Comparison of ENCODE assay signal across 10 cellular contexts in genomic region chr13:24500977-24501376, GRCh38. TPM values are rescaled to one million over a fixed set of nuclear protein-coding genes. Genes with fewer than 3 reads are reported as not detected.
DNase-seq lines count a peak whose midpoint lies in the region; TF ChIP-seq lines count a peak whose summit lies in the region.
"Had no signal": no experiment of that assay in that cellular context is flagged by ENCODE, and none has a peak within 500 bp of the region (broad histone marks: within the 10 kb centered on the region; RNA-seq: fewer than 3 reads in every experiment).

No MANE protein-coding gene starts in this region.

- TF ChIP-seq CTCF in RWPE1 (conservative IDR thresholded peaks at IDR 0.05; ENCODE audit: low read depth), result no peak
- no peak for TF ChIP-seq CTCF in epithelial cell of esophagus (IDR thresholded peaks at IDR 0.05; ENCODE audit: insufficient read depth, low read depth, low read length, missing control alignments)
- no peak for TF ChIP-seq CTCF in smooth muscle cell (IDR thresholded peaks at IDR 0.05; ENCODE audit: borderline replicate concordance, insufficient read depth, poor library complexity, severe bottlenecking)

- in situ Hi-C loops in GM23248 (cut with MboI), result no loop called here

- POLR2A ChIA-PET in RWPE1 (lab: Yijun Ruan, JAX; ENCODE audit: low non-redundant PET), result no interaction called here

- H3K4me3 ChIP-seq in GM23248, result no peak overlapping the region
- no peak overlapping the region for H3K4me3 ChIP-seq in epithelial cell of esophagus (ENCODE audit: low read length)
- H3K4me3 ChIP-seq in smooth muscle cell, result no peak overlapping the region

- peaks cover 29% of the 10 kb centered on the region for H3F3A ChIP-seq in GM23248 (ENCODE audit: insufficient read depth)
- H3F3A ChIP-seq in smooth muscle cell (ENCODE audit: low read depth), result peaks cover 7% of the 10 kb centered on the region

- CTCF ChIA-PET in RWPE1 (lab: Yijun Ruan, JAX), result no interaction called here

- H3K4me1 ChIP-seq in GM23248 (ENCODE audit: insufficient read depth) (peaks cover 25% of the 10 kb centered on the region), smooth muscle cell (ENCODE audit: low read depth) (peaks cover 4% of the 10 kb centered on the region)

- H3K9me3 ChIP-seq in GM23248 (ENCODE audit: low read depth) (no peaks in the 10 kb centered on the region), smooth muscle cell (replicated peaks; ENCODE audit: low read depth) (no peaks in the 10 kb centered on the region)

- DNase-seq in GM23248 (peak; percentile 56), RWPE1 (ENCODE audit: low spot score) (peak; percentile 45), epithelial cell of esophagus (ENCODE audit: low read depth) (peak; percentile 82), myocyte (ENCODE audit: low read depth) (peak; percentile 28), NCI-H146 treated with DMSO at 0.1 percent for 48 hours (lab: John Stamatoyannopoulos, UW; ENCODE audit: unreplicated experiment) (no peak), NCI-H187 treated with DMSO at 0.1 percent for 48 hours (lab: John Stamatoyannopoulos, UW) (no peak), DMS 273 treated with DMSO at 0.1 percent for 48 hours (lab: John Stamatoyannopoulos, UW) (no peak), smooth muscle cell (lab: John Stamatoyannopoulos, UW; ENCODE audit: unreplicated experiment) (no peak)
- DNase-seq: islet precursor cell, NCI-H1694 treated with DMSO at 0.1 percent for 48 hours had no signal

- H4K20me1 ChIP-seq in GM23248 (ENCODE audit: insufficient read depth), result no peaks in the 10 kb centered on the region
- peaks cover 16% of the 10 kb centered on the region for H4K20me1 ChIP-seq in smooth muscle cell (ENCODE audit: low read depth)

- H3K79me2 ChIP-seq in GM23248 (ENCODE audit: insufficient read depth) (peaks cover 36% of the 10 kb centered on the region), smooth muscle cell (ENCODE audit: low read depth) (peaks cover 4% of the 10 kb centered on the region)

- 0 out of 2 replicates have a peak overlapping the region, but pooled peaks have one; percentile 19 for H2AFZ ChIP-seq in GM23248
- no peak overlapping the region for H2AFZ ChIP-seq in smooth muscle cell (ENCODE audit: low read depth)

- H3K4me2 ChIP-seq in GM23248 (ENCODE audit: unreplicated experiment), result peak overlapping the region; percentile 9
- no peak overlapping the region for H3K4me2 ChIP-seq in smooth muscle cell

- H3K27ac ChIP-seq in GM23248 (peak overlapping the region; percentile 31), RWPE1 (no peak overlapping the region), smooth muscle cell (ENCODE audit: low read depth) (no peak overlapping the region)

- H3K9me2 ChIP-seq in GM23248 (ENCODE audit: insufficient read depth), result no peaks in the 10 kb centered on the region

- H3K36me3 ChIP-seq in GM23248 (ENCODE audit: low read depth), result peaks cover 19% of the 10 kb centered on the region; the same call in 1 of the 2 replicates
- no peaks in the 10 kb centered on the region for H3K36me3 ChIP-seq in smooth muscle cell (ENCODE audit: low read depth)

- WGBS in GM23248 (ENCODE audit: low coverage in 1 of 2, low lambda C conversion rate in 2 of 2, missing lambda C conversion rate in 2 of 2), 2 experiments, result 16% methylated on average over 2 of the region's 2 CpGs
- 87% methylated on average over 2 of the region's 2 CpGs for WGBS in smooth muscle cell (ENCODE audit: low lambda C conversion rate)

- H3K27me3 ChIP-seq in GM23248 (replicated peaks; ENCODE audit: insufficient read depth), result no peaks in the 10 kb centered on the region
- no peaks in the 10 kb centered on the region for H3K27me3 ChIP-seq in smooth muscle cell (ENCODE audit: low read depth)

- H3K9ac ChIP-seq in GM23248 (peak overlapping the region; percentile 3; the same call in 1 of the 2 replicates), smooth muscle cell (ENCODE audit: low read depth) (no peak overlapping the region)

RNA-seq across cellular contexts. Expression of gene PARP4, which starts 11.6 kb away (rescaled TPM):
- total RNA-seq in GM23248 (2014; rRNA removed; shearing (Covaris generic)), result 31.6 and 35.5 TPM in 2 replicates
- 21.8 and 22.4 TPM in 2 replicates for polyA plus RNA-seq in GM23248 (2016; fragmentation: Nextera tagmentation; extraction: Ambion mirVana)
- total RNA-seq in myocyte, result 33.0 and 38.2 TPM in 2 replicates
- polyA plus RNA-seq in myocyte (2012), result 19.0 TPM
- total RNA-seq in smooth muscle cell, result 33.7 and 44.6 TPM in 2 replicates
- polyA plus RNA-seq in smooth muscle cell, result 15.3 and 18.2 TPM in 2 replicates

Comparison
In these comparisons a context has a peak if more than half of its experiments do, and no peak if none do; other contexts are left out.
1. DNase-seq: peak in GM23248 (single experiment), RWPE1 (single experiment), epithelial cell of esophagus (single experiment) and myocyte (single experiment); none in NCI-H146 treated with DMSO at 0.1 percent for 48 hours (single experiment), NCI-H187 treated with DMSO at 0.1 percent for 48 hours (single experiment), DMS 273 treated with DMSO at 0.1 percent for 48 hours (single experiment) and smooth muscle cell (single experiment).